ENCODE assay signal across 8 cellular contexts in genomic region chr15:99343836-99344551, GRCh38.
DNase-seq lines count a peak whose midpoint lies in the region; ATAC-seq, FAIRE-seq and TF ChIP-seq lines count a peak whose summit lies in the region.

No MANE protein-coding gene starts in this region.

- in situ Hi-C loops in Panc1 (cut with HindIII; ENCODE audit: low pct_unique_long_range_greater_than_20kb, low sequenced_read_pairs), result no loop called here

- H3K4me3 ChIP-seq in CD8-positive, alpha-beta memory T cell (ENCODE audit: low read length), result no peak overlapping the region
- H3K4me3 ChIP-seq in Panc1 (ENCODE audit: low read depth in 2 of 2, low read length in 2 of 2) (no peak overlapping the region), kidney (ENCODE audit: low read length in 2 of 2) (no peak overlapping the region)

- BruUV-seq in Panc1 (replicated peaks; lab: Mats Ljungman, UMichigan), result no TSS peak

- no peaks in the 10 kb centered on the region for H3K9me3 Mint-ChIP-seq in CD8-positive, alpha-beta memory T cell
- H3K9me3 Mint-ChIP-seq in stimulated activated effector memory CD8-positive, alpha-beta T cell treated with anti-CD3 and anti-CD28 coated beads, Interleukin-12 subunit alpha, Interleukin-12 subunit beta, amount 100 ng/mL, for 72 hours, result no peaks in the 10 kb centered on the region

- intact Hi-C loops in Panc1 (cut with micrococcal nuclease; ENCODE audit: unreplicated experiment) (no loop called here), kidney (cut with DNase I) (no loop called here)

- no peak for FAIRE-seq in kidney (lab: Jason Lieb, UNC)

- peak in 3 of 5 donors; percentile 2 to 50 (median 45) for DNase-seq in CD8-positive, alpha-beta memory T cell
- DNase-seq in Panc1 (ENCODE audit: low read depth, low spot score) (no peak), kidney (no peak)
- peak; percentile 14 for DNase-seq in activated naive CD8-positive, alpha-beta T cell treated with anti-CD3 and anti-CD28 coated beads, Interleukin-2, amount 50 U/mL, for 16 hours (ENCODE audit: low read depth, low spot score)
- no peak for DNase-seq in stimulated activated effector memory CD8-positive, alpha-beta T cell treated with anti-CD3 and anti-CD28 coated beads, Interleukin-12 subunit alpha, Interleukin-12 subunit beta, amount 100 ng/mL, for 72 hours (ENCODE audit: low spot score in 2 of 2)

- H3K36me3 ChIP-seq in CD8-positive, alpha-beta memory T cell (ENCODE audit: insufficient read depth, low read length), result no peaks in the 10 kb centered on the region
- no peaks in the 10 kb centered on the region for H3K36me3 ChIP-seq in Panc1 (ENCODE audit: control insufficient read depth, insufficient read depth, low read length)
- no peaks in the 10 kb centered on the region for H3K36me3 ChIP-seq in kidney (ENCODE audit: control insufficient read depth in 1 of 2, insufficient read depth in 2 of 2, low read length in 2 of 2)

- CTCF ChIA-PET in CD8-positive, alpha-beta memory T cell (lab: Charles Lee), result interaction anchor here (0.8 to 1.5 kb wide), 4 partner anchors 11 to 412 kb away, joined by 3 to 4 read pairs (median 3); no protein-coding TSS in a partner anchor
- CTCF ChIA-PET in Panc1 (lab: Charles Lee), result interaction anchor here (0.5 to 1.3 kb wide), 2 partner anchors 41 to 360 kb away, joined by 4 to 5 read pairs; no protein-coding TSS in a partner anchor

- H3K4me1 Mint-ChIP-seq in CD8-positive, alpha-beta memory T cell, result no peaks in the 10 kb centered on the region
- peaks cover 13% of the 10 kb centered on the region for H3K4me1 Mint-ChIP-seq in stimulated activated effector memory CD8-positive, alpha-beta T cell treated with anti-CD3 and anti-CD28 coated beads, Interleukin-12 subunit alpha, Interleukin-12 subunit beta, amount 100 ng/mL, for 72 hours

- H3K27me3 ChIP-seq in CD8-positive, alpha-beta memory T cell (ENCODE audit: insufficient read depth, low read length, poor library complexity, severe bottlenecking), result no peaks in the 10 kb centered on the region
- no peaks in the 10 kb centered on the region for H3K27me3 ChIP-seq in Panc1 (ENCODE audit: control insufficient read depth, insufficient read depth, low read length)

- H3K9me3 ChIP-seq in CD8-positive, alpha-beta memory T cell (ENCODE audit: low read length), result no peaks in the 10 kb centered on the region
- no peaks in the 10 kb centered on the region for H3K9me3 ChIP-seq in Panc1 (ENCODE audit: control insufficient read depth, insufficient read depth, low read depth, low read length)
- no peaks in the 10 kb centered on the region for H3K9me3 ChIP-seq in kidney (ENCODE audit: control insufficient read depth in 1 of 2, low read length in 2 of 2)

- H3K4me1 ChIP-seq in CD8-positive, alpha-beta memory T cell (ENCODE audit: insufficient read depth, low read length), result no peaks in the 10 kb centered on the region
- H3K4me1 ChIP-seq in Panc1 (ENCODE audit: control insufficient read depth, insufficient read depth, low read length) (no peaks in the 10 kb centered on the region), kidney (ENCODE audit: control insufficient read depth in 1 of 2, insufficient read depth in 1 of 2, low read depth in 1 of 2, low read length in 2 of 2) (peaks cover 2 to 17% of the 10 kb centered on the region in 2 donors)

- POLR2A ChIA-PET in CD8-positive, alpha-beta memory T cell (lab: Charles Lee), result no interaction called here
- POLR2A ChIA-PET in Panc1 (lab: Charles Lee), result interaction anchor here (0.6 kb wide), 1 partner anchor 237 kb away, joined by 4 read pairs; no protein-coding TSS in a partner anchor

- no peaks in the 10 kb centered on the region for H3K27me3 Mint-ChIP-seq in CD8-positive, alpha-beta memory T cell

- TF ChIP-seq CTCF in Panc1 (IDR thresholded peaks at IDR 0.05) (peak; percentile 49), kidney (IDR thresholded peaks at IDR 0.05; ENCODE audit: borderline replicate concordance, extremely low read depth, insufficient read depth) (peak; percentile 23)

- H3K27ac ChIP-seq in CD8-positive, alpha-beta memory T cell (ENCODE audit: low read depth, low read length), result no peak overlapping the region
- no peak overlapping the region for H3K27ac ChIP-seq in Panc1 (ENCODE audit: low read length)
- no peak overlapping the region for H3K27ac ChIP-seq in kidney (ENCODE audit: low read depth in 2 of 2, low read length in 2 of 2)

- peaks cover 0 to 6% (median 5%) of the 10 kb centered on the region in 3 donors for H3K36me3 Mint-ChIP-seq in CD8-positive, alpha-beta memory T cell
- H3K36me3 Mint-ChIP-seq in stimulated activated effector memory CD8-positive, alpha-beta T cell treated with anti-CD3 and anti-CD28 coated beads, Interleukin-12 subunit alpha, Interleukin-12 subunit beta, amount 100 ng/mL, for 72 hours, result no peaks in the 10 kb centered on the region

- ATAC-seq in Panc1 (peak; percentile 86; the same call in 1 of the 2 replicates), HG03571 (IDR thresholded peaks at IDR 0.05; ENCODE audit: unreplicated experiment) (no peak), HG03139 (IDR thresholded peaks at IDR 0.05; ENCODE audit: unreplicated experiment) (no peak), HG03565 (IDR thresholded peaks at IDR 0.05; ENCODE audit: unreplicated experiment) (no peak)
- ATAC-seq in stimulated activated effector memory CD8-positive, alpha-beta T cell treated with anti-CD3 and anti-CD28 coated beads, Interleukin-12 subunit alpha, Interleukin-12 subunit beta, amount 100 ng/mL, for 72 hours, result peak; percentile 91

- no peak overlapping the region for H3K27ac Mint-ChIP-seq in CD8-positive, alpha-beta memory T cell
- H3K27ac Mint-ChIP-seq in stimulated activated effector memory CD8-positive, alpha-beta T cell treated with anti-CD3 and anti-CD28 coated beads, Interleukin-12 subunit alpha, Interleukin-12 subunit beta, amount 100 ng/mL, for 72 hours, result peak overlapping the region; percentile 13

- H3K9ac ChIP-seq in kidney (ENCODE audit: low read length in 2 of 2), result no peak overlapping the region

- no peak overlapping the region for H3K4me3 Mint-ChIP-seq in CD8-positive, alpha-beta memory T cell
- H3K4me3 Mint-ChIP-seq in stimulated activated effector memory CD8-positive, alpha-beta T cell treated with anti-CD3 and anti-CD28 coated beads, Interleukin-12 subunit alpha, Interleukin-12 subunit beta, amount 100 ng/mL, for 72 hours, result no peak overlapping the region

Comparison
In these comparisons a context has a peak if more than half of its experiments do, and no peak if none do; other contexts are left out.
1. DNase-seq: peak in CD8-positive, alpha-beta memory T cell (3 of 5) and activated naive CD8-positive, alpha-beta T cell treated with anti-CD3 and anti-CD28 coated beads, Interleukin-2, amount 50 U/mL, for 16 hours (single experiment); none in Panc1 (single experiment), kidney (single experiment) and stimulated activated effector memory CD8-positive, alpha-beta T cell treated with anti-CD3 and anti-CD28 coated beads, Interleukin-12 subunit alpha, Interleukin-12 subunit beta, amount 100 ng/mL, for 72 hours (0 of 2).
2. ATAC-seq: peak in Panc1 (single experiment) and stimulated activated effector memory CD8-positive, alpha-beta T cell treated with anti-CD3 and anti-CD28 coated beads, Interleukin-12 subunit alpha, Interleukin-12 subunit beta, amount 100 ng/mL, for 72 hours (single experiment); none in HG03571 (single experiment), HG03139 (single experiment) and HG03565 (single experiment).